In genomic region chr5:16936150-16937022, GRCh38 we compare ENCODE assay signal across 1 cellular context.
TF ChIP-seq lines count a peak whose summit lies in the region.

TSS of gene MYO10 (minus strand) at chr5:16936288. CDS start at chr5:16935808, 480 bp downstream.

TF ChIP-seq in HEK293, 187 proteins besides CTCF, POLR2A, EP300 and RAD21 (continued from another document):
- TF ChIP-seq PRDM4 (tag by site-specific recombination; IDR thresholded peaks at IDR 0.05) = no peak; the same call in 1 of the 2 replicates
- no peak for TF ChIP-seq ZNF707 (tag by site-specific recombination; IDR thresholded peaks at IDR 0.05)
- no peak for TF ChIP-seq ZNF639 (tag by site-specific recombination; IDR thresholded peaks at IDR 0.05)
- TF ChIP-seq HOXD13 (CRISPR knock-in tag; IDR thresholded peaks at IDR 0.05; ENCODE audit: borderline replicate concordance) = no peak
- TF ChIP-seq TSHZ1 (tag by site-specific recombination; IDR thresholded peaks at IDR 0.05; ENCODE audit: borderline replicate concordance) = no peak
- peak; percentile 15; the same call in 1 of the 2 replicates for TF ChIP-seq ZNF76 (tag by site-specific recombination; IDR thresholded peaks at IDR 0.05; ENCODE audit: borderline replicate concordance, low read depth)
- TF ChIP-seq, protein P1, sequence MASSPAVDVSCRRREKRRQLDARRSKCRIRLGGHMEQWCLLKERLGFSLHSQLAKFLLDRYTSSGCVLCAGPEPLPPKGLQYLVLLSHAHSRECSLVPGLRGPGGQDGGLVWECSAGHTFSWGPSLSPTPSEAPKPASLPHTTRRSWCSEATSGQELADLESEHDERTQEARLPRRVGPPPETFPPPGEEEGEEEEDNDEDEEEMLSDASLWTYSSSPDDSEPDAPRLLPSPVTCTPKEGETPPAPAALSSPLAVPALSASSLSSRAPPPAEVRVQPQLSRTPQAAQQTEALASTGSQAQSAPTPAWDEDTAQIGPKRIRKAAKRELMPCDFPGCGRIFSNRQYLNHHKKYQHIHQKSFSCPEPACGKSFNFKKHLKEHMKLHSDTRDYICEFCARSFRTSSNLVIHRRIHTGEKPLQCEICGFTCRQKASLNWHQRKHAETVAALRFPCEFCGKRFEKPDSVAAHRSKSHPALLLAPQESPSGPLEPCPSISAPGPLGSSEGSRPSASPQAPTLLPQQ (tag by site-specific recombination; IDR thresholded peaks at IDR 0.05) = peak; percentile 41; the same call in 1 of the 2 replicates
- no peak for TF ChIP-seq ZNF175 (tag by site-specific recombination; IDR thresholded peaks at IDR 0.05)
- TF ChIP-seq GLIS1 (tag by site-specific recombination; IDR thresholded peaks at IDR 0.05) = no peak
- no peak for TF ChIP-seq ZNF521 (tag by site-specific recombination; IDR thresholded peaks at IDR 0.05)
- no peak for TF ChIP-seq GLI4 (tag by site-specific recombination; IDR thresholded peaks at IDR 0.05)
- no peak for TF ChIP-seq ZNF645 (tag by site-specific recombination; IDR thresholded peaks at IDR 0.05)
- peak; percentile 40; the same call in 1 of the 2 replicates for TF ChIP-seq ZNF843 (tag by site-specific recombination; IDR thresholded peaks at IDR 0.05)
- TF ChIP-seq, protein P2, sequence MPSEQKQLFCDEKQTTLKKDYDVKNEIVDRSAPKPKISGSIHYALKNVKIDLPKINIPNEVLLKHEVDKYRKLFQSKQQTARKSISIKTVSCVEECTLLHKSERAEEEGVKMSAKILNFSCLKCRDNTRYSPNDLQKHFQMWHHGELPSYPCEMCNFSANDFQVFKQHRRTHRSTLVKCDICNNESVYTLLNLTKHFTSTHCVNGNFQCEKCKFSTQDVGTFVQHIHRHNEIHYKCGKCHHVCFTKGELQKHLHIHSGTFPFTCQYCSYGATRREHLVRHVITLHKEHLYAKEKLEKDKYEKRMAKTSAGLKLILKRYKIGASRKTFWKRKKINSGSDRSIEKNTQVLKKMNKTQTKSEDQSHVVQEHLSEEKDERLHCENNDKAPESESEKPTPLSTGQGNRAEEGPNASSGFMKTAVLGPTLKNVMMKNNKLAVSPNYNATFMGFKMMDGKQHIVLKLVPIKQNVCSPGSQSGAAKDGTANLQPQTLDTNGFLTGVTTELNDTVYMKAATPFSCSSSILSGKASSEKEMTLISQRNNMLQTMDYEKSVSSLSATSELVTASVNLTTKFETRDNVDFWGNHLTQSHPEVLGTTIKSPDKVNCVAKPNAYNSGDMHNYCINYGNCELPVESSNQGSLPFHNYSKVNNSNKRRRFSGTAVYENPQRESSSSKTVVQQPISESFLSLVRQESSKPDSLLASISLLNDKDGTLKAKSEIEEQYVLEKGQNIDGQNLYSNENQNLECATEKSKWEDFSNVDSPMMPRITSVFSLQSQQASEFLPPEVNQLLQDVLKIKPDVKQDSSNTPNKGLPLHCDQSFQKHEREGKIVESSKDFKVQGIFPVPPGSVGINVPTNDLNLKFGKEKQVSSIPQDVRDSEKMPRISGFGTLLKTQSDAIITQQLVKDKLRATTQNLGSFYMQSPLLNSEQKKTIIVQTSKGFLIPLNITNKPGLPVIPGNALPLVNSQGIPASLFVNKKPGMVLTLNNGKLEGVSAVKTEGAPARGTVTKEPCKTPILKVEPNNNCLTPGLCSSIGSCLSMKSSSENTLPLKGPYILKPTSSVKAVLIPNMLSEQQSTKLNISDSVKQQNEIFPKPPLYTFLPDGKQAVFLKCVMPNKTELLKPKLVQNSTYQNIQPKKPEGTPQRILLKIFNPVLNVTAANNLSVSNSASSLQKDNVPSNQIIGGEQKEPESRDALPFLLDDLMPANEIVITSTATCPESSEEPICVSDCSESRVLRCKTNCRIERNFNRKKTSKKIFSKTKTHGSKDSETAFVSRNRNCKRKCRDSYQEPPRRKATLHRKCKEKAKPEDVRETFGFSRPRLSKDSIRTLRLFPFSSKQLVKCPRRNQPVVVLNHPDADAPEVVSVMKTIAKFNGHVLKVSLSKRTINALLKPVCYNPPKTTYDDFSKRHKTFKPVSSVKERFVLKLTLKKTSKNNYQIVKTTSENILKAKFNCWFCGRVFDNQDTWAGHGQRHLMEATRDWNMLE (tag by site-specific recombination; conservative IDR thresholded peaks at IDR 0.05; ENCODE audit: low read depth) = no peak
- TF ChIP-seq TRIM28 (IDR thresholded peaks at IDR 0.05; ENCODE audit: borderline replicate concordance, low read length) = no peak
- no peak for TF ChIP-seq ZFP41 (tag by site-specific recombination; IDR thresholded peaks at IDR 0.05; ENCODE audit: borderline replicate concordance)
- TF ChIP-seq ZNF449 (tag by site-specific recombination; IDR thresholded peaks at IDR 0.05) = no peak
- TF ChIP-seq, protein P3, sequence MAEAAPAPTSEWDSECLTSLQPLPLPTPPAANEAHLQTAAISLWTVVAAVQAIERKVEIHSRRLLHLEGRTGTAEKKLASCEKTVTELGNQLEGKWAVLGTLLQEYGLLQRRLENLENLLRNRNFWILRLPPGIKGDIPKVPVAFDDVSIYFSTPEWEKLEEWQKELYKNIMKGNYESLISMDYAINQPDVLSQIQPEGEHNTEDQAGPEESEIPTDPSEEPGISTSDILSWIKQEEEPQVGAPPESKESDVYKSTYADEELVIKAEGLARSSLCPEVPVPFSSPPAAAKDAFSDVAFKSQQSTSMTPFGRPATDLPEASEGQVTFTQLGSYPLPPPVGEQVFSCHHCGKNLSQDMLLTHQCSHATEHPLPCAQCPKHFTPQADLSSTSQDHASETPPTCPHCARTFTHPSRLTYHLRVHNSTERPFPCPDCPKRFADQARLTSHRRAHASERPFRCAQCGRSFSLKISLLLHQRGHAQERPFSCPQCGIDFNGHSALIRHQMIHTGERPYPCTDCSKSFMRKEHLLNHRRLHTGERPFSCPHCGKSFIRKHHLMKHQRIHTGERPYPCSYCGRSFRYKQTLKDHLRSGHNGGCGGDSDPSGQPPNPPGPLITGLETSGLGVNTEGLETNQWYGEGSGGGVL (tag by site-specific recombination; IDR thresholded peaks at IDR 0.05) = no peak; the same call in 1 of the 2 replicates
- TF ChIP-seq ZNF157 (tag by site-specific recombination; IDR thresholded peaks at IDR 0.05) = no peak
